Comparison of ENCODE assay signal across 28 cellular contexts in the genomic region with DNA sequence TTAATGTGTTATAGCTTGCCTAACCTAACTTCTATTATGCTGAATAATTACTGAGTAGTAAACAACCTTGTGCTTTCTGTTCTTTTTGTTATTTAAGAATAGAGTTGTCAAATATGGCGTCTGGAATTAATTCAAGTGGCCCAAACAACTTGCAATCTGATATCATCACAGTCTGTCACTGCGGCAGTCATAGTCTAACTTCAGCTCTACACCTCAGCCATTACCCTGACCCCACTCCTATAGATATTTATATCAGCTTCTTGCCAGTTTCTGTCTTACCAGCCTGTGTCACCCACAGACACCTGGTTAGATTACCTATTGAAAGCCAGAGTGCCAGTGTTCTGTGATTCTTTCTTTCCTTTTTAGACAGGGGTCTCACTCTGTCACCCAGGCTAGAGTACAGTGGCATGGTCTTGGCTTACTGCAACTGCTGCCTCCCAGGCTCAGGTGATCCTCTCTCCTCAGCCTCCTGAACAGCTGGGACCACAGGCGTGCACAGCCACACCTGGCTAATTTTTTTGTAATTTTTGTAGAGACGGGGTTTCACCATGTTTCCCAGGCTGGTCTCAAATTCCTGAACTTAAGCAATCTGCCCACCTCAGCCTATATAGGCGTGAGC. TPM values are rescaled to one million over a fixed set of nuclear protein-coding genes. Genes with fewer than 3 reads are reported as not detected.
"Had no signal": no experiment of that assay in that cellular context is flagged by ENCODE, and none has a peak within 500 bp of the region (broad histone marks: within the 10 kb centered on the region; RNA-seq: fewer than 3 reads in every experiment).

No MANE protein-coding gene starts in this region.

- H3K36me3 ChIP-seq: neural progenitor cell, neutrophil, right lobe of liver had no signal

- H3K4me1 ChIP-seq: left lung, lower lobe of right lung, neural progenitor cell, parathyroid adenoma, right atrium auricular region, suprapubic skin, tibial artery, upper lobe of right lung had no signal

- H3K4me3 ChIP-seq: left lung, lower lobe of right lung, neural progenitor cell, right atrium auricular region, right lobe of liver, skin epidermis, suprapubic skin, thoracic aorta, tibial artery, upper lobe of right lung had no signal

- H3K9me3 Mint-ChIP-seq: immature natural killer cell; naive thymus-derived CD8-positive, alpha-beta T cell; stimulated activated naive CD8-positive, alpha-beta T cell treated with anti-CD3 and anti-CD28 coated beads, Interleukin-15, Interleukin-2, amounts not matched to agents 100 ng/mL and 50 ng/mL, for 24 hours had no signal

- H3K27ac Mint-ChIP-seq: immature natural killer cell; nephron; neural progenitor cell; stimulated activated naive B cell treated with anti-CD40 and anti-IgM and Interleukin-4, amounts not matched to agents 10 μg/mL and 1 μg/mL and 100 μg/mL, for 72 hours; stimulated activated naive CD8-positive, alpha-beta T cell treated with anti-CD3 and anti-CD28 coated beads, Interleukin-15, Interleukin-2, amounts not matched to agents 100 ng/mL and 50 ng/mL, for 24 hours had no signal

- H3K27me3 Mint-ChIP-seq: naive thymus-derived CD8-positive, alpha-beta T cell; stimulated activated naive B cell treated with anti-CD40 and anti-IgM and Interleukin-4, amounts not matched to agents 10 μg/mL and 1 μg/mL and 100 μg/mL, for 72 hours; stimulated activated naive CD8-positive, alpha-beta T cell treated with anti-CD3 and anti-CD28 coated beads, Interleukin-15, Interleukin-2, amounts not matched to agents 100 ng/mL and 50 ng/mL, for 24 hours had no signal

- ATAC-seq: left colon; left lung; lower lobe of right lung; naive thymus-derived CD8-positive, alpha-beta T cell; right lobe of liver; stimulated activated naive B cell treated with anti-CD40 and anti-IgM and Interleukin-4, amounts not matched to agents 10 μg/mL and 1 μg/mL and 100 μg/mL, for 72 hours; upper lobe of right lung had no signal

- H3K4me1 Mint-ChIP-seq: immature natural killer cell; naive thymus-derived CD8-positive, alpha-beta T cell; nephron; neural progenitor cell; stimulated activated naive B cell treated with anti-CD40 and anti-IgM and Interleukin-4, amounts not matched to agents 10 μg/mL and 1 μg/mL and 100 μg/mL, for 72 hours had no signal

- DNase-seq: hypothalamus; immature natural killer cell; kidney; left colon; left lung; lower lobe of right lung; mammary epithelial cell; mesenchymal stem cell; naive thymus-derived CD8-positive, alpha-beta T cell; occipital lobe; right lobe of liver; stimulated activated CD4-positive, alpha-beta T cell treated with anti-CD3 and anti-CD28 coated beads, Interleukin-12 subunit alpha, Interleukin-12 subunit beta, amount 100 ng/mL, for 4 hours; stimulated activated CD4-positive, alpha-beta T cell treated with anti-CD3 and anti-CD28 coated beads, Interleukin-15, amount 100 ng/mL, for 24 hours; stimulated activated CD4-positive, alpha-beta T cell treated with anti-CD3 and anti-CD28 coated beads, Interleukin-2, amount 100 ng/mL, for 24 hours; stimulated activated CD4-positive, alpha-beta T cell treated with anti-CD3 and anti-CD28 coated beads, Interleukin-4, amount 100 ng/mL, for 1 hour; stimulated activated naive B cell treated with anti-CD40 and anti-IgM and Interleukin-4, amounts not matched to agents 10 μg/mL and 1 μg/mL and 100 μg/mL, for 72 hours; tibial artery; trophoblast cell; upper lobe of right lung had no signal

- H3K4me3 Mint-ChIP-seq: immature natural killer cell; naive thymus-derived CD8-positive, alpha-beta T cell; nephron; neural progenitor cell; stimulated activated naive B cell treated with anti-CD40 and anti-IgM and Interleukin-4, amounts not matched to agents 10 μg/mL and 1 μg/mL and 100 μg/mL, for 72 hours; stimulated activated naive CD8-positive, alpha-beta T cell treated with anti-CD3 and anti-CD28 coated beads, Interleukin-15, Interleukin-2, amounts not matched to agents 100 ng/mL and 50 ng/mL, for 24 hours had no signal

- H3K9me3 ChIP-seq: left lung, lower lobe of right lung, neutrophil, right atrium auricular region, right lobe of liver, suprapubic skin, thoracic aorta, tibial artery, upper lobe of right lung had no signal

- H3K27me3 ChIP-seq: left lung, neural progenitor cell, neutrophil, right atrium auricular region, right lobe of liver, suprapubic skin, tibial artery, upper lobe of right lung had no signal

- H3K27ac ChIP-seq: left lung, lower lobe of right lung, neural progenitor cell, neutrophil, parathyroid adenoma, right atrium auricular region, right lobe of liver, skin epidermis, suprapubic skin, thoracic aorta, tibial artery, upper lobe of right lung had no signal

RNA-seq across cellular contexts. Expression of a gene that starts 14.1 kb away (rescaled TPM):
- total RNA-seq: naive thymus-derived CD8-positive, alpha-beta T cell had no signal
- polyA plus RNA-seq: immature natural killer cell had no signal
